ENCODE assay signal across 25 cellular contexts in the genomic region with DNA sequence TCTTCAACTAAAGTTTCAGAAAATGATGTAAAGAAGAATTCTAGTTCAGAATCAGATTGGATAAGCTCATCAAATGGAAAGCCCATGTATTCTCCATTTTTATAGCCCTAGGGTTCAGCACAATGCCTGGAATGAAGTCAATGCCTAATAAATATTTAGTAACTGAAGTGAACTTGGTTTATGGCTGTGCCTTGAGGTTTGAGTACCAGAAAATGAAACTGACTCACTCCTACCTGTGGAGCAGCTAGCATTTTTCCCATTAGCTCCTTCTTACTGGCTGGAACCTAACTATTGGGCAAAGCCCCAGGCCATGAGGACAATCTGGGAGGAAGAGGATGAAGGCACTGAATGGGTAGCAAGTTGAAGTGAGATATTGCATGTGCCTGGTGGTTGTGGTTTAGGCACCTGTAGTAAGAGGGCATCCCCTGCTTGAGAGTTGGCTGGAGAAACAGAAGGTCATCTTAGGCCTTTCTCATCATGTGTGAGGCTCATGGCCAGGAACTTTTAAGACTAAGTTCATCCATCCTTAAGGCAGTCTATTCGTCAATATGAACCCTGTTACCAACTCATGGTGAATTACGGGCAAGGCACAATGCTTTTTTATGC.
"Had no signal": no experiment of that assay in that cellular context is flagged by ENCODE, and none has a peak within 500 bp of the region (broad histone marks: within the 10 kb centered on the region; RNA-seq: fewer than 3 reads in every experiment).

No MANE protein-coding gene starts in this region.

- H3K9me3 ChIP-seq: mucosa of descending colon, stomach, suprapubic skin, tibial nerve, vagina had no signal

- ATAC-seq: activated CD8-positive, alpha-beta memory T cell treated with anti-CD3 and anti-CD28 coated beads, Interleukin-2, amount 10 ng/mL, durations not matched to agents 7 days and 5 days; activated CD8-positive, alpha-beta T cell treated with anti-CD3 and anti-CD28 coated beads for 36 hours; gastroesophageal sphincter; left cardiac atrium; mucosa of descending colon; sciatic nerve; stimulated activated memory B cell treated with anti-CD40 and anti-IgM and Interleukin-4, amounts not matched to agents 10 μg/mL and 1 μg/mL and 100 μg/mL, for 72 hours had no signal

- H3K36me3 ChIP-seq: gastroesophageal sphincter, stomach, suprapubic skin, tibial nerve, vagina had no signal

- DNase-seq: activated CD4-positive, alpha-beta T cell treated with anti-CD3 and anti-CD28 coated beads, Interleukin-2, amount 10 ng/mL, durations not matched to agents 7 days and 5 days; activated CD8-positive, alpha-beta memory T cell treated with anti-CD3 and anti-CD28 coated beads, Interleukin-2, amount 10 ng/mL, durations not matched to agents 7 days and 5 days; activated CD8-positive, alpha-beta T cell treated with anti-CD3 and anti-CD28 coated beads for 36 hours; activated effector memory CD4-positive, alpha-beta T cell treated with anti-CD3 and anti-CD28 coated beads, Interleukin-2, amount 50 U/mL, for 16 hours; activated naive CD4-positive, alpha-beta T cell treated with anti-CD3 and anti-CD28 coated beads, Interleukin-2, amount 10 ng/mL, durations not matched to agents 7 days and 5 days; activated T-cell treated with anti-CD3 and anti-CD28 coated beads for 4 hours; amygdala; cerebellar nuclear complex; cortex of kidney; head of caudate nucleus; hypothalamus; islet precursor cell; left cardiac atrium; mucosa of descending colon; nucleus accumbens; stimulated activated CD4-positive, alpha-beta T cell treated with anti-CD3 and anti-CD28 coated beads, Interleukin-15, amount 100 ng/mL, for 24 hours; stomach had no signal

- H3K4me3 ChIP-seq: gastroesophageal sphincter, mucosa of descending colon, smooth muscle cell, stomach, suprapubic skin, tibial nerve, vagina had no signal

- H3K27ac ChIP-seq: epithelial cell of prostate, gastroesophageal sphincter, stomach, suprapubic skin, tibial nerve, vagina had no signal

- H3K4me2 ChIP-seq: smooth muscle cell had no signal

- H3K27me3 ChIP-seq: gastroesophageal sphincter, stomach, suprapubic skin, tibial nerve, vagina had no signal

- H3K4me1 ChIP-seq: gastroesophageal sphincter, stomach, tibial nerve, vagina had no signal
